18 cellular contexts compared by ENCODE assay signal in genomic region chrX:11367609-11368430, GRCh38.
DNase-seq lines count a peak whose midpoint lies in the region; ATAC-seq, FAIRE-seq and TF ChIP-seq lines count a peak whose summit lies in the region.
"Had no signal": no experiment of that assay in that cellular context is flagged by ENCODE, and none has a peak within 500 bp of the region (broad histone marks: within the 10 kb centered on the region; RNA-seq: fewer than 3 reads in every experiment).

No MANE protein-coding gene starts in this region.

- peak; percentile 44 for FAIRE-seq in GM18507 (lab: Jason Lieb, UNC)

- H3K27me3 ChIP-seq in gastrocnemius medialis: no peaks in the 10 kb centered on the region
- H3K27me3 ChIP-seq: cardiac muscle cell, sigmoid colon had no signal

- H3K36me3 ChIP-seq in gastrocnemius medialis: no peaks in the 10 kb centered on the region
- H3K36me3 ChIP-seq: cardiac muscle cell, sigmoid colon had no signal

- no peak overlapping the region for H3K4me3 ChIP-seq in gastrocnemius medialis
- H3K4me3 ChIP-seq: cardiac muscle cell, sigmoid colon, SK-N-MC had no signal

- no peak for DNase-seq in GM18507 (ENCODE audit: extremely low spot score, insufficient read length, low read depth)
- DNase-seq in RPMI7951 (ENCODE audit: low read depth): peak; percentile 43
- peak; percentile 35 for DNase-seq in fibroblast of gingiva (ENCODE audit: low read depth)
- no peak for DNase-seq in gastrocnemius medialis
- no peak for DNase-seq in NCI-H187 (lab: John Stamatoyannopoulos, UW)
- no peak for DNase-seq in NCI-H748 treated with DMSO at 0.1 percent for 48 hours (lab: John Stamatoyannopoulos, UW)
- no peak for DNase-seq in superior temporal gyrus (ENCODE audit: extremely low spot score)
- DNase-seq: activated naive CD4-positive, alpha-beta T cell; GOT3; left ventricle myocardium superior; NCI-H2107; sigmoid colon; stimulated activated naive CD4-positive, alpha-beta T cell had no signal

- intact Hi-C loops in gastrocnemius medialis (cut with DNase I; ENCODE audit: low total_unique reads): no loop called here

- peak overlapping the region in 3 of 4 donors; percentile 34 to 61 (median 57) for H3K27ac ChIP-seq in gastrocnemius medialis
- H3K27ac ChIP-seq: cardiac muscle cell, HL-60, sigmoid colon, SK-N-MC had no signal

- no peaks in the 10 kb centered on the region for H3K9me3 ChIP-seq in gastrocnemius medialis
- H3K9me3 ChIP-seq: sigmoid colon had no signal

- H3K4me1 ChIP-seq in gastrocnemius medialis: peaks cover 0 to 8% of the 10 kb centered on the region in 2 donors
- H3K4me1 ChIP-seq: sigmoid colon had no signal

- no peak for TF ChIP-seq CTCF in gastrocnemius medialis (IDR thresholded peaks at IDR 0.05 in 4 of 5, conservative IDR thresholded peaks at IDR 0.05 in 1 of 5)

- ATAC-seq in gastrocnemius medialis (peak; percentile 39 to 77), HG03095 (IDR thresholded peaks at IDR 0.05; ENCODE audit: unreplicated experiment) (no peak)
- ATAC-seq: left ventricle myocardium superior; natural killer cell treated with Interleukin-12 subunit alpha and Interleukin-12 subunit beta and Interleukin-15 and Interleukin-18, amount 100 ng/mL, for 72 hours had no signal

- in situ Hi-C loops in gastrocnemius medialis (cut with MboI; ENCODE audit: low sequenced_read_pairs in 4 of 4): no loop called here

- TF ChIP-seq POLR2A in gastrocnemius medialis (IDR thresholded peaks at IDR 0.05): no peak

Comparison
In these comparisons a context has a peak if more than half of its experiments do, and no peak if none do; other contexts are left out.
1. DNase-seq: peak in RPMI7951 (single experiment) and fibroblast of gingiva (single experiment); none in GM18507 (single experiment), gastrocnemius medialis (0 of 2), NCI-H187 (0 of 2), NCI-H748 treated with DMSO at 0.1 percent for 48 hours (single experiment) and superior temporal gyrus (single experiment).